8 cellular contexts compared by ENCODE assay signal in the genomic region with DNA sequence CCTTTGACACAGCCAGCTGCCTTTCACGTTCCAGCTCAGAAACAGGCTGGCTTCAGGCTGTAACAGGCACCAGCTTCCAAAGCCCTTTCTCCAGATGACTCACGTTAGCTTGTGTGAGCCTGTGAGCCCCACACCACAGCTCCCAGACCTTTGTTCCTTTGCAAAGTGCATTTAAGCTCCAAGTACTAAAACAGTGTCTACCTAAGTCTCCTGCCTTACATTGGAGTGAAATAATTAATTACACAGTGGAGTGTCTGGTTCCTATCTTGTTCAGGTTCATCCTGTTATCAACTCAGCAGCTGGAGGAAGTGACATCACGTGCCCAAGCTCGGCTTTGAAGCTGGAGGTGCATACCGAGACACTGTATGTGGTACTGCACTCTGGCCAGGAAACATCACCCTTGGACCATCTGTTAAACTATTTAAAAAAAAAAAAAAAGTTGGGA.
DNase-seq lines count a peak whose midpoint lies in the region; ATAC-seq and TF ChIP-seq lines count a peak whose summit lies in the region.

No MANE protein-coding gene starts in this region.

- H3K79me2 ChIP-seq in Karpas-422 (ENCODE audit: low read length), result no peaks in the 10 kb centered on the region

- POLR2A ChIA-PET in WTC11 (lab: Charles Lee), result no interaction called here

- peak overlapping the region; percentile 77; the same call in 1 of the 2 replicates for H2AFZ ChIP-seq in Karpas-422 (ENCODE audit: low read length)

- H3K4me2 ChIP-seq in Karpas-422 (ENCODE audit: low read depth, low read length, poor library complexity, severe bottlenecking), result peak overlapping the region; percentile 5

- H3K27ac Mint-ChIP-seq in naive B cell (peak overlapping the region in 4 of 6 donors; percentile 22 to 88 (median 80)), WTC11 (no peak overlapping the region)
- peak overlapping the region; percentile 78 for H3K27ac Mint-ChIP-seq in stimulated activated naive CD8-positive, alpha-beta T cell treated with anti-CD3 and anti-CD28 coated beads, Interleukin-15, Interleukin-2, amounts not matched to agents 100 ng/mL and 50 ng/mL, for 24 hours

- TF ChIP-seq CTCF in epithelial cell of esophagus (IDR thresholded peaks at IDR 0.05; ENCODE audit: insufficient read depth, low read depth, low read length, missing control alignments) (no peak), WTC11 (IDR thresholded peaks at IDR 0.05) (no peak)

- no peaks in the 10 kb centered on the region for H3K36me3 ChIP-seq in Karpas-422 (ENCODE audit: insufficient read depth, low read length)

- H3K9me3 Mint-ChIP-seq in naive B cell (no peaks in the 10 kb centered on the region), WTC11 (no peaks in the 10 kb centered on the region)
- no peaks in the 10 kb centered on the region for H3K9me3 Mint-ChIP-seq in stimulated activated naive CD8-positive, alpha-beta T cell treated with anti-CD3 and anti-CD28 coated beads, Interleukin-15, Interleukin-2, amounts not matched to agents 100 ng/mL and 50 ng/mL, for 24 hours

- ATAC-seq in naive B cell (ENCODE audit: low read depth in 2 of 2) (peak; percentile 98 to 99), WTC11 (no peak)

- H3K27me3 ChIP-seq in Karpas-422 (ENCODE audit: low read length), result no peaks in the 10 kb centered on the region

- peaks cover 11% of the 10 kb centered on the region for H3K4me1 ChIP-seq in Karpas-422 (ENCODE audit: low read length)

- peak; percentile 69 for DNase-seq in GM03348 (ENCODE audit: low spot score)
- DNase-seq in Karpas-422, result peak; percentile 84
- DNase-seq in activated CD8-positive, alpha-beta memory T cell treated with anti-CD3 and anti-CD28 coated beads for 24 hours, result peak; percentile 73
- peak; percentile 95 for DNase-seq in epithelial cell of esophagus (ENCODE audit: low read depth)
- DNase-seq in naive B cell, result peak; percentile 46
- no peak for DNase-seq in WTC11 (ENCODE audit: low spot score)
- DNase-seq in NCI-H748 (lab: John Stamatoyannopoulos, UW; ENCODE audit: unreplicated experiment), result no peak

- no peaks in the 10 kb centered on the region for H3K9me3 ChIP-seq in Karpas-422 (ENCODE audit: low read length)

- no peaks in the 10 kb centered on the region for H3K9me2 ChIP-seq in Karpas-422 (replicated peaks; ENCODE audit: insufficient read depth, low read length)

- H3K27me3 Mint-ChIP-seq in naive B cell (no peaks in the 10 kb centered on the region), WTC11 (ENCODE audit: low read depth) (no peaks in the 10 kb centered on the region)
- H3K27me3 Mint-ChIP-seq in stimulated activated naive CD8-positive, alpha-beta T cell treated with anti-CD3 and anti-CD28 coated beads, Interleukin-15, Interleukin-2, amounts not matched to agents 100 ng/mL and 50 ng/mL, for 24 hours, result no peaks in the 10 kb centered on the region

- no peak overlapping the region for H3K9ac ChIP-seq in Karpas-422 (ENCODE audit: low read length)

- no peaks in the 10 kb centered on the region for H4K20me1 ChIP-seq in Karpas-422 (ENCODE audit: insufficient read depth, low read depth, low read length)

- CTCF ChIA-PET in WTC11 (lab: Charles Lee), result no interaction called here

- H3K4me1 Mint-ChIP-seq in naive B cell (peaks cover 14 to 43% (median 38%) of the 10 kb centered on the region in 3 donors), WTC11 (peaks cover 33% of the 10 kb centered on the region)
- peaks cover 66% of the 10 kb centered on the region for H3K4me1 Mint-ChIP-seq in stimulated activated naive CD8-positive, alpha-beta T cell treated with anti-CD3 and anti-CD28 coated beads, Interleukin-15, Interleukin-2, amounts not matched to agents 100 ng/mL and 50 ng/mL, for 24 hours (ENCODE audit: low read depth)

- H3K4me3 Mint-ChIP-seq in naive B cell (peak overlapping the region in 5 of 8 donors; percentile 4 to 66 (median 8)), WTC11 (no peak overlapping the region)
- peak overlapping the region; percentile 28 for H3K4me3 Mint-ChIP-seq in stimulated activated naive CD8-positive, alpha-beta T cell treated with anti-CD3 and anti-CD28 coated beads, Interleukin-15, Interleukin-2, amounts not matched to agents 100 ng/mL and 50 ng/mL, for 24 hours

- H3K36me3 Mint-ChIP-seq in naive B cell, result no peaks in the 10 kb centered on the region
- H3K36me3 Mint-ChIP-seq in stimulated activated naive CD8-positive, alpha-beta T cell treated with anti-CD3 and anti-CD28 coated beads, Interleukin-15, Interleukin-2, amounts not matched to agents 100 ng/mL and 50 ng/mL, for 24 hours (ENCODE audit: low read depth), result no peaks in the 10 kb centered on the region
- H3K36me3 Mint-ChIP-seq in WTC11, result no peaks in the 10 kb centered on the region

- no peak overlapping the region for H3K27ac ChIP-seq in Karpas-422 (ENCODE audit: low read length)

- H3K4me3 ChIP-seq in Karpas-422 (ENCODE audit: low read length), result no peak overlapping the region
- H3K4me3 ChIP-seq in epithelial cell of esophagus (ENCODE audit: low read length), result no peak overlapping the region

TF ChIP-seq in WTC11, 78 proteins besides CTCF, POLR2A, EP300 and RAD21 (continues in another document):
- TF ChIP-seq ZNF281 (CRISPR knock-in tag; IDR thresholded peaks at IDR 0.05) (no peak), PRRX2 (CRISPR knock-in tag; IDR thresholded peaks at IDR 0.05) (no peak), ZSCAN18 (CRISPR knock-in tag; IDR thresholded peaks at IDR 0.05) (no peak), NFYB (CRISPR knock-in tag; conservative IDR thresholded peaks at IDR 0.05; ENCODE audit: low read depth) (no peak), ZNF416 (CRISPR knock-in tag; IDR thresholded peaks at IDR 0.05) (no peak), E2F1 (CRISPR knock-in tag; IDR thresholded peaks at IDR 0.05) (no peak), ZBTB43 (CRISPR knock-in tag; IDR thresholded peaks at IDR 0.05) (no peak)
- TF ChIP-seq, protein P1, sequence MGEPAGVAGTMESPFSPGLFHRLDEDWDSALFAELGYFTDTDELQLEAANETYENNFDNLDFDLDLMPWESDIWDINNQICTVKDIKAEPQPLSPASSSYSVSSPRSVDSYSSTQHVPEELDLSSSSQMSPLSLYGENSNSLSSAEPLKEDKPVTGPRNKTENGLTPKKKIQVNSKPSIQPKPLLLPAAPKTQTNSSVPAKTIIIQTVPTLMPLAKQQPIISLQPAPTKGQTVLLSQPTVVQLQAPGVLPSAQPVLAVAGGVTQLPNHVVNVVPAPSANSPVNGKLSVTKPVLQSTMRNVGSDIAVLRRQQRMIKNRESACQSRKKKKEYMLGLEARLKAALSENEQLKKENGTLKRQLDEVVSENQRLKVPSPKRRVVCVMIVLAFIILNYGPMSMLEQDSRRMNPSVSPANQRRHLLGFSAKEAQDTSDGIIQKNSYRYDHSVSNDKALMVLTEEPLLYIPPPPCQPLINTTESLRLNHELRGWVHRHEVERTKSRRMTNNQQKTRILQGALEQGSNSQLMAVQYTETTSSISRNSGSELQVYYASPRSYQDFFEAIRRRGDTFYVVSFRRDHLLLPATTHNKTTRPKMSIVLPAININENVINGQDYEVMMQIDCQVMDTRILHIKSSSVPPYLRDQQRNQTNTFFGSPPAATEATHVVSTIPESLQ (CRISPR knock-in tag; IDR thresholded peaks at IDR 0.05), result no peak

Comparison
In these comparisons a context has a peak if more than half of its experiments do, and no peak if none do; other contexts are left out.
1. DNase-seq: peak in GM03348 (single experiment), Karpas-422 (single experiment), activated CD8-positive, alpha-beta memory T cell treated with anti-CD3 and anti-CD28 coated beads for 24 hours (single experiment), epithelial cell of esophagus (single experiment) and naive B cell (single experiment); none in WTC11 (single experiment) and NCI-H748 (single experiment).